ENCODE assay signal across 13 cellular contexts in the genomic region with DNA sequence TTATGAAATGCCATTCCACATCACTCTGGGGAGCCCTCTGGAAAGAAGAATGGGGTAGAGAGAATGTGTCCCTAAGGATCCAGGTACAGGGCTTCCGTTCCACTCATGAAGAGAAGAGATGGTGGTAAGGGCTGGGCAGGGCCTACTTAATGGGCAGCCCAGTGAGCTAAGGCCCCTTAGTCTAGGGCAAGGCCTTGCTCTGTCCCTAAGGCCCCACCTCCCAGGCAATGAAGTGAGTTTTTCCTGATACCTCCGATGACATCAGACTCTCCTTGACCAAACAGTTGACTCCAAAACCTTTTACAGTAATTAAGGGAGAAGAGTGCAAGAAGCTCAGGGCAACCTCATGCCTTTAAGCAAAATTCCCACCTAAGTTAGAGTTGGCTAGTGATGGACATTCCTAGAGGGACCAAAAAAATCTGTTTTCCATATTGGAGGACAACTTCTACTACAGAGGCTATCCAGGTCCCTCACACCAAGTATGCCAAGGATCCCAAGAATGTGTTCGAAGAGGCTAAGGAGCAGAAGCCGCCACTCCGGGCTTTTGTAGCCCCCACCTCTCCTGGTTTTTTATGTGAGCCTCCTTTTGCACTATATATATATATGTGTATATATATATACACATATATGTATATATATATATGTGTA. TPM values are rescaled to one million over a fixed set of nuclear protein-coding genes. Genes with fewer than 3 reads are reported as not detected.
DNase-seq lines count a peak whose midpoint lies in the region; FAIRE-seq and TF ChIP-seq lines count a peak whose summit lies in the region.
"Had no signal": no experiment of that assay in that cellular context is flagged by ENCODE, and none has a peak within 500 bp of the region (broad histone marks: within the 10 kb centered on the region; RNA-seq: fewer than 3 reads in every experiment).

No MANE protein-coding gene starts in this region.

- peaks cover 96% of the 10 kb centered on the region for H3K79me2 ChIP-seq in ACC112 (ENCODE audit: control insufficient read depth, insufficient read depth, low read length, unreplicated experiment)

- peak overlapping the region; percentile 60 for H3K27ac Mint-ChIP-seq in osteocyte (ENCODE audit: unreplicated experiment)

- H3K36me3 Mint-ChIP-seq in osteocyte (ENCODE audit: unreplicated experiment), result peaks cover 22% of the 10 kb centered on the region
- H3K36me3 Mint-ChIP-seq: natural killer cell treated with Interleukin-12 subunit alpha and Interleukin-12 subunit beta and Interleukin-15 and Interleukin-18, amount 100 ng/mL, for 72 hours had no signal

- DNase-seq in dorsolateral prefrontal cortex (no peak), osteocyte (ENCODE audit: extremely low spot score, unreplicated experiment) (no peak), OCI-M2 (lab: John Stamatoyannopoulos, UW; ENCODE audit: unreplicated experiment) (no peak), HTR-8/SVneo (ENCODE audit: insufficient read length, low spot score) (no peak)
- DNase-seq in stimulated activated CD4-positive, alpha-beta T cell treated with anti-CD3 and anti-CD28 coated beads, Interleukin-4, amount 100 ng/mL, for 4 hours, result no peak
- DNase-seq in activated CD4-positive, CD25-positive, alpha-beta regulatory T cell (lab: John Stamatoyannopoulos, UW), result no peak
- DNase-seq: NCI-H1092 treated with DMSO at 0.1 percent for 48 hours; NCI-H226; OCI-M1; stimulated activated CD4-positive, alpha-beta T cell treated with anti-CD3 and anti-CD28 coated beads, Interleukin-15, amount 100 ng/mL, for 24 hours had no signal

- CTCF ChIA-PET in HEK293 (lab: Yijun Ruan, JAX), result interaction anchor here (0.5 to 1.7 kb wide), 4 partner anchors 10 to 220 kb away, joined by 3 to 4 read pairs (median 3); no protein-coding TSS in a partner anchor

- peak overlapping the region; percentile 51 for H3K4me3 Mint-ChIP-seq in osteocyte (ENCODE audit: unreplicated experiment)
- H3K4me3 Mint-ChIP-seq: natural killer cell treated with Interleukin-12 subunit alpha and Interleukin-12 subunit beta and Interleukin-15 and Interleukin-18, amount 100 ng/mL, for 72 hours had no signal

- POLR2A ChIA-PET in HEK293 (lab: Yijun Ruan, JAX), result interaction anchor here (1.6 kb wide), 1 partner anchor 11 kb away, joined by 5 read pairs; no protein-coding TSS in a partner anchor

- TF ChIP-seq CTCF in HEK293 (tag by site-specific recombination; IDR thresholded peaks at IDR 0.05), result no peak
- TF ChIP-seq CTCF in dorsolateral prefrontal cortex (IDR thresholded peaks at IDR 0.05 in 54 of 56, conservative IDR thresholded peaks at IDR 0.05 in 2 of 56; ENCODE audit: low read depth in 1 of 56, partially characterized antibody in 56 of 56), result no peak
- TF ChIP-seq CTCF in osteocyte (IDR thresholded peaks at IDR 0.05), result no peak

- intact Hi-C loops in dorsolateral prefrontal cortex (cut with DNase I), result loop anchor here in 1 of 2 donors (5.0 kb wide), 2 partner anchors 51 to 146 kb away; no protein-coding TSS in a partner anchor

- H3K27me3 Mint-ChIP-seq in osteocyte (ENCODE audit: unreplicated experiment), result no peaks in the 10 kb centered on the region
- H3K27me3 Mint-ChIP-seq: natural killer cell treated with Interleukin-12 subunit alpha and Interleukin-12 subunit beta and Interleukin-15 and Interleukin-18, amount 100 ng/mL, for 72 hours had no signal

- no peaks in the 10 kb centered on the region for H3K27me3 ChIP-seq in ACC112 (ENCODE audit: insufficient read depth, low read length)
- H3K27me3 ChIP-seq in dorsolateral prefrontal cortex, result no peaks in the 10 kb centered on the region

- no peak for FAIRE-seq in HTR-8/SVneo (lab: Jason Lieb, UNC)

- H3K9me3 ChIP-seq in HEK293 (ENCODE audit: control insufficient read depth, insufficient read depth, low read depth, low read length), result no peaks in the 10 kb centered on the region

- H3K27ac ChIP-seq in ACC112 (ENCODE audit: low read depth, low read length), result peak overlapping the region; percentile 96
- no peak overlapping the region for H3K27ac ChIP-seq in HEK293 (ENCODE audit: extremely low read depth, low read depth, low read length)
- H3K27ac ChIP-seq in dorsolateral prefrontal cortex, result peak overlapping the region in 32 of 59 donors; percentile 8 to 88 (median 65)

- H3K4me3 ChIP-seq in ACC112 (ENCODE audit: low read depth, low read length), result peak overlapping the region; percentile 50
- H3K4me3 ChIP-seq in HEK293 (ENCODE audit: low read depth, low read length), result no peak overlapping the region
- H3K4me3 ChIP-seq in dorsolateral prefrontal cortex, result peak overlapping the region in 8 of 59 donors; percentile 12 to 49 (median 27)

- H3K36me3 ChIP-seq in ACC112 (ENCODE audit: insufficient read depth, low read length) (peaks cover 18% of the 10 kb centered on the region), HEK293 (ENCODE audit: control insufficient read depth in 2 of 2, insufficient read depth in 1 of 2, low read length in 2 of 2) (no peaks in the 10 kb centered on the region)

- H3K4me1 Mint-ChIP-seq in osteocyte (ENCODE audit: unreplicated experiment), result peaks cover 66% of the 10 kb centered on the region

- no peaks in the 10 kb centered on the region for H3K9me3 Mint-ChIP-seq in osteocyte (ENCODE audit: unreplicated experiment)
- H3K9me3 Mint-ChIP-seq: natural killer cell treated with Interleukin-12 subunit alpha and Interleukin-12 subunit beta and Interleukin-15 and Interleukin-18, amount 100 ng/mL, for 72 hours had no signal

- no peak overlapping the region for H2AFZ ChIP-seq in ACC112 (ENCODE audit: low read length, unreplicated experiment)

- H3K4me1 ChIP-seq in ACC112 (ENCODE audit: control insufficient read depth, insufficient read depth, low read length, unreplicated experiment) (peaks cover 57% of the 10 kb centered on the region), HEK293 (ENCODE audit: control insufficient read depth, insufficient read depth, low read length) (peaks cover 19% of the 10 kb centered on the region)

TF ChIP-seq in HEK293, 187 proteins besides CTCF, POLR2A, EP300 and RAD21:
- no peak for TF ChIP-seq ZNF354C (tag by site-specific recombination; IDR thresholded peaks at IDR 0.05; ENCODE audit: borderline replicate concordance, low read depth)
- peak; percentile 62; the same call in 1 of the 2 replicates for TF ChIP-seq ZBTB48 (tag by site-specific recombination; IDR thresholded peaks at IDR 0.05)

RNA-seq across cellular contexts. Expression of gene KLF9, which starts 5.9 kb away (rescaled TPM):
- total RNA-seq in dorsolateral prefrontal cortex (10 to 100 TPM; 38.3 to 97.2 (median 59.3) TPM), osteocyte (83.4 and 85.3 TPM in 2 replicates)
